In the genomic region with DNA sequence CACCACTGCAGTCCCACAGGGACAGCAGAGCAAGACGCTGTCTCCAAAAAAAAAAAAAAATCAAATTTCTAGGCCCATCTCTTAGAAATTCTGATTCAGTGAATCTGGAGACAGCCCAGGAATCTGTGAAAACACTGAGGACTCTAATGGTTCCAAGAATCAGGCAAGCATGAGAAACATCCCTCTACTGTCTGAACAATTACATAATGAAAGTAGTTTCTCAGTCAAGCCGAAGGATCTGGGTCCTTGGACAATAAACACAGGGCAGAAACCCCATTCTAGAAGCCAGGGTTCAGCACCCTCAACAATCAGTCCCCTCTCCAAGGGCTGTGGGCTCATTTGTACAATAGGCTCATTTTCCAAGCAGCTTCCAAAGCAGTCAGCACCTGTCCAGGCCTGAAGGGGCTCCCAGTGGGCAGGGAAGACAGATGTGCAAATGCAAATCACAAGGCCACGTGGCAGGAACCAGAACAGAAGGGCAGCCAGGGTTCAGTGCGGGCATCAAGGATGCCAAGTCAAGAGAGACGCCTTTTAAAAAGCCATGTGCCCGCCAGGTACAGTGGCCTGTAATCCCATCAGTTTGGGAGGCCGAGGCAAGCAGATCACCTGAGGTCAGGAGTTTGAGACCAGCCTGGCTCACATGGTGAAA, we compare ENCODE assay signal across 20 cellular contexts.
A peak's percentile ranks its signal among the peaks of the same experiment; 100 is the strongest.
DNase-seq lines count a peak whose midpoint lies in the region; TF ChIP-seq lines count a peak whose summit lies in the region.
"Had no signal": no experiment of that assay in that cellular context is flagged by ENCODE, and none has a peak within 500 bp of the region (broad histone marks: within the 10 kb centered on the region; RNA-seq: fewer than 3 reads in every experiment).

No MANE protein-coding gene starts in this region.

- H3K36me3 ChIP-seq in trophoblast cell (ENCODE audit: control insufficient read depth in 1 of 2, insufficient read depth in 2 of 2, low read length in 2 of 2) = no peaks in the 10 kb centered on the region
- H3K36me3 ChIP-seq in A673 (ENCODE audit: insufficient read depth, low read length, poor library complexity, severe bottlenecking) = no peaks in the 10 kb centered on the region
- H3K36me3 ChIP-seq: prostate gland, thoracic aorta had no signal

- TF ChIP-seq CTCF in dorsolateral prefrontal cortex (IDR thresholded peaks at IDR 0.05 in 54 of 56, conservative IDR thresholded peaks at IDR 0.05 in 2 of 56; ENCODE audit: low read depth in 1 of 56, partially characterized antibody in 56 of 56) (peak in 1 of 56 donors; percentile 4), A673 (conservative IDR thresholded peaks at IDR 0.05; ENCODE audit: low read depth, low read length) (no peak)

- CTCF ChIA-PET in A673 (lab: Charles Lee) = interaction anchor here (1.0 kb wide), 1 partner anchor 19 kb away, joined by 9 read pairs; no protein-coding TSS in a partner anchor

- H3K4me2 ChIP-seq in trophoblast cell (ENCODE audit: low read length) = no peak overlapping the region

- H2BK12ac ChIP-seq in trophoblast cell (ENCODE audit: low read length) = no peak overlapping the region

- H3K9ac ChIP-seq in trophoblast cell (ENCODE audit: low read length) = no peak overlapping the region

- H3K4ac ChIP-seq in trophoblast cell (ENCODE audit: low read depth, low read length) = no peak overlapping the region

- H3K79me1 ChIP-seq in trophoblast cell (ENCODE audit: low read length) = no peaks in the 10 kb centered on the region

- no peak overlapping the region for H2AFZ ChIP-seq in trophoblast cell (ENCODE audit: insufficient read depth, low read length, poor library complexity)

- H3K79me2 ChIP-seq in trophoblast cell (ENCODE audit: control insufficient read depth, insufficient read depth, low read length, poor library complexity) = no peaks in the 10 kb centered on the region

- no peaks in the 10 kb centered on the region for H3K9me3 ChIP-seq in trophoblast cell (ENCODE audit: insufficient read depth, low read depth, low read length)
- no peaks in the 10 kb centered on the region for H3K9me3 ChIP-seq in A673 (ENCODE audit: low read depth, low read length, poor library complexity, severe bottlenecking)
- H3K9me3 ChIP-seq: prostate gland, thoracic aorta had no signal

- peak; percentile 14 for DNase-seq in DMS 273 treated with DMSO at 0.1 percent for 48 hours (lab: John Stamatoyannopoulos, UW)
- peak; percentile 62 for DNase-seq in NCI-H524 treated with DMSO at 0.1 percent for 48 hours (lab: John Stamatoyannopoulos, UW)
- DNase-seq in dorsolateral prefrontal cortex = peak in 1 of 10 donors; percentile 10
- no peak for DNase-seq in trophoblast cell
- DNase-seq in activated CD4-positive, alpha-beta T cell treated with anti-CD3 and anti-CD28 coated beads, Interleukin-2, amount 50 U/mL, for 48 hours = no peak
- DNase-seq in NCI-H2029 treated with DMSO at 0.1 percent for 48 hours (lab: John Stamatoyannopoulos, UW) = no peak
- DNase-seq in A673 (ENCODE audit: low spot score) = no peak
- DNase-seq in HCEC 1CT = no peak
- DNase-seq: activated CD4-positive, alpha-beta memory T cell treated with anti-CD3 and anti-CD28 coated beads, Interleukin-2, amount 10 ng/mL, durations not matched to agents 7 days and 5 days; activated effector memory CD4-positive, alpha-beta T cell treated with anti-CD3 and anti-CD28 coated beads, Interleukin-2, amount 50 U/mL, for 16 hours; CD4-positive, alpha-beta memory T cell; DMS153; GDM1; KG1; left colon; NCI-H1694; NCI-H510A; T1000 had no signal

- H3K27me3 ChIP-seq in dorsolateral prefrontal cortex (peaks cover 0 to 5% (median 0%) of the 10 kb centered on the region in 45 donors), trophoblast cell (ENCODE audit: insufficient read depth, low read length) (no peaks in the 10 kb centered on the region), A673 (replicated peaks; ENCODE audit: insufficient read depth, low read depth, low read length, poor library complexity) (peaks cover 4% of the 10 kb centered on the region)

- H2AK5ac ChIP-seq in trophoblast cell (ENCODE audit: low read length) = no peak overlapping the region

- intact Hi-C loops in dorsolateral prefrontal cortex (cut with DNase I) (loop anchor here (5.0 to 10.0 kb wide), 2 partner anchors 160 to 502 kb away; partner anchors contain the start of genes SUDS3 (in 2 of the 2) and TAOK3 (in 2 of the 2)), A673 (cut with micrococcal nuclease; ENCODE audit: unreplicated experiment) (loop anchor here (5.0 to 10.0 kb wide), 2 partner anchors 232 to 505 kb away; partner anchors contain the start of genes SUDS3 and VSIG10)

- H3K23ac ChIP-seq in trophoblast cell (ENCODE audit: low read length) = peak overlapping the region; percentile 54

- no peak overlapping the region for H3K14ac ChIP-seq in trophoblast cell (ENCODE audit: low read length)

- no TSS peak for BruUV-seq in A673 (replicated peaks; lab: Mats Ljungman, UMichigan)

- POLR2A ChIA-PET in A673 (lab: Charles Lee; ENCODE audit: low non-redundant PET) = no interaction called here

- H4K12ac ChIP-seq in trophoblast cell (ENCODE audit: low read depth, low read length) = no peak overlapping the region

- no peak overlapping the region for H4K8ac ChIP-seq in trophoblast cell (ENCODE audit: low read depth, low read length)

- H3K4me3 ChIP-seq in dorsolateral prefrontal cortex (peak overlapping the region in 1 of 59 donors; percentile 16), trophoblast cell (ENCODE audit: low read depth, low read length) (no peak overlapping the region), A673 (ENCODE audit: low read depth, low read length, poor library complexity, severe bottlenecking) (no peak overlapping the region)
- H3K4me3 ChIP-seq: prostate gland, thoracic aorta had no signal

- H3K18ac ChIP-seq in trophoblast cell (ENCODE audit: low read length) = no peak overlapping the region

- no peaks in the 10 kb centered on the region for H3K4me1 ChIP-seq in trophoblast cell (ENCODE audit: control insufficient read depth in 1 of 2, insufficient read depth in 2 of 2, low read length in 2 of 2)
- no peaks in the 10 kb centered on the region for H3K4me1 ChIP-seq in A673 (ENCODE audit: insufficient read depth, low read length, poor library complexity, severe bottlenecking)
- H3K4me1 ChIP-seq: prostate gland had no signal

- no peak overlapping the region for H4K91ac ChIP-seq in trophoblast cell (ENCODE audit: low read depth, low read length)

- no peak overlapping the region for H2BK5ac ChIP-seq in trophoblast cell (ENCODE audit: low read depth, low read length, poor library complexity)

- WGBS in trophoblast cell (ENCODE audit: extremely low coverage, insufficient coverage, insufficient read length) = no CpG with 5 or more reads among the region's 7 CpGs

- H3K27ac ChIP-seq in dorsolateral prefrontal cortex = peak overlapping the region in 57 of 59 donors; percentile 35 to 95 (median 83)
- H3K27ac ChIP-seq in trophoblast cell (ENCODE audit: low read depth, low read length) = no peak overlapping the region
- H3K27ac ChIP-seq in A673 (ENCODE audit: low read depth, low read length, poor library complexity, severe bottlenecking) = no peak overlapping the region
- H3K27ac ChIP-seq: prostate gland, thoracic aorta had no signal

- H2BK120ac ChIP-seq in trophoblast cell (ENCODE audit: insufficient read depth, low read length, poor library complexity) = no peak overlapping the region

Comparison
In these comparisons a context has a peak if more than half of its experiments do, and no peak if none do; other contexts are left out.
1. DNase-seq: peak in DMS 273 treated with DMSO at 0.1 percent for 48 hours (single experiment) and NCI-H524 treated with DMSO at 0.1 percent for 48 hours (single experiment); none in trophoblast cell (0 of 2), activated CD4-positive, alpha-beta T cell treated with anti-CD3 and anti-CD28 coated beads, Interleukin-2, amount 50 U/mL, for 48 hours (0 of 2), NCI-H2029 treated with DMSO at 0.1 percent for 48 hours (single experiment), A673 (single experiment) and HCEC 1CT (single experiment).
2. H3K27ac ChIP-seq: peak in dorsolateral prefrontal cortex (57 of 59); none in trophoblast cell (single experiment) and A673 (single experiment).